Comparison of ENCODE assay signal across 1 cellular context in the genomic region with DNA sequence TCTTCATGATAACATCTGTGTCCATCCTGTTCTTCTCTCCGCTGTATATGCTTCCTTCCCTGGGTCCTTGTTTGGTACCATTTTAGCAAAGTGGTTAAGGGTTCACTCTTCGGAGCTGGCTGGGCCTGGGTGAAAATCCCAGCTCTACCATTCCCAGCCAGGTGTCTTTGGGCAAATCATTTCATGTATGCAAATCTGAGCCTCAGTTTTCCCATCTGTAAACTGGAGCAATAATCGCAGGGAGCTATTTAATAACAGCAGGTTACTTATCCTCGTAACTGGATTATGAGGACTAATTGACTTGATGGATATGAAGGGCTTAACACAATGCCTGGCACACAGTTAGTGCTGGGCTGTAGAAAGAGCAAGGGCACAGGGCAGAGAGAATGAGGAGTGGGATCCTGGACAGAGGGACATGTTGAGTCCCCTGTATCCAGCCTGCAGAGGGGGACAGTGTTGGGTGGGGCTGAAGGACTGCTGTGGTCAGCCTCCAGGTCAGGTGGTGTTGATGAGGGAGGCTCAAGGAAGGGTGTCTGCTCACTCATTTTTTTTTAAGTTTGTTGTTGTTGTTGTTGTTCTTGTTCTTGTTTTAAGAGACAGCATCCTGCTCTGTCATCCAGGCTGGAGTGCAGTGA.
TF ChIP-seq lines count a peak whose summit lies in the region.

No MANE protein-coding gene starts in this region.

TF ChIP-seq in HepG2, 621 proteins besides CTCF, POLR2A, EP300 and RAD21:
- TF ChIP-seq ZNF629 (CRISPR knock-in tag; conservative IDR thresholded peaks at IDR 0.05) (peak; percentile 69), HNF1B (CRISPR knock-in tag; IDR thresholded peaks at IDR 0.05) (no peak)
TF ChIP-seq in HepG2: peak in this region for 1.
